Comparison of ENCODE assay signal across 6 cellular contexts in the genomic region with DNA sequence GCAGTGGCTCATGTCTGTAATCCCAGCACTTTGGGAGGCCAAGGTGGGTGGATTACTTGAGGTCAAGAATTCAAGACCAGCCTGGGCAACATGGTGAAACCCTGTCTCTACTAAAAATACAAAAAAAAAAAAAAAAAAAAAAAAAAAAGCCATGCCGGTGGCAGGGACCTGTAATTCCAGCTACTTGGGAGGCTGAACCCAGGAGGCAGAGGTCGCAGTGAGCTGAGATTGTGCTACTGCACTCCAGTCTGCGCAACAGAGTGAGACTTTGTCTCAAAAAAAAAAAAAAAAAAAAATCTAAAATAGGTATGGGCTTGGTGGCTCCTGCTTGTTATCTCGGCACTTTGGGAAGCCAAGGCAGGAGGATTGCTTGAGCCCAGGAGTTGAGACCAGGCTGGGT. TPM values are rescaled to one million over a fixed set of nuclear protein-coding genes. Genes with fewer than 3 reads are reported as not detected.
"Had no signal": no experiment of that assay in that cellular context is flagged by ENCODE, and none has a peak within 500 bp of the region (broad histone marks: within the 10 kb centered on the region; RNA-seq: fewer than 3 reads in every experiment).

No MANE protein-coding gene starts in this region.

RNA-seq across cellular contexts. Expression of gene SMIM33, which starts 8.9 kb away (rescaled TPM):
- total RNA-seq: M059J, OCI-LY7, PC-3, Right ventricle myocardium inferior, SJCRH30 had no signal

RNA-seq across cellular contexts. Expression of gene ECSCR, which starts 17.2 kb away (rescaled TPM):
- total RNA-seq: HT-29, OCI-LY7 had no signal
